Comparison of ENCODE assay signal across 17 cellular contexts in genomic region chr12:119423285-119423684, GRCh38.
DNase-seq lines count a peak whose midpoint lies in the region; ATAC-seq, FAIRE-seq and TF ChIP-seq lines count a peak whose summit lies in the region.
"Had no signal": no experiment of that assay in that cellular context is flagged by ENCODE, and none has a peak within 500 bp of the region (broad histone marks: within the 10 kb centered on the region; RNA-seq: fewer than 3 reads in every experiment).

No MANE protein-coding gene starts in this region.

- H3K4me1 ChIP-seq in iPS-18a (ENCODE audit: control insufficient read depth, low read depth, low read length) = peaks cover 5% of the 10 kb centered on the region
- no peaks in the 10 kb centered on the region for H3K4me1 ChIP-seq in aorta (ENCODE audit: control insufficient read depth in 1 of 2, insufficient read depth in 2 of 2, low read length in 2 of 2)
- H3K4me1 ChIP-seq: adrenal gland had no signal

- H3K36me3 Mint-ChIP-seq in Calu3 (ENCODE audit: insufficient read depth, unreplicated experiment) = no peaks in the 10 kb centered on the region

- H3K4me3 Mint-ChIP-seq in Calu3 (ENCODE audit: low read depth, unreplicated experiment) = no peak overlapping the region
- H3K4me3 Mint-ChIP-seq: activated CD4-positive, alpha-beta memory T cell treated with anti-CD3 and anti-CD28 coated beads, Interleukin-2, amount 10 ng/mL, durations not matched to agents 7 days and 5 days; activated T-helper 17 cell treated with anti-CD3 and anti-CD28 coated beads, Interleukin-2, amount 50 U/mL, for 72 hours; neural crest cell had no signal

- CTCF ChIA-PET in Calu3 (lab: Charles Lee) = interaction anchor here (1.4 kb wide), 1 partner anchor 10 kb away, joined by 4 read pairs; no protein-coding TSS in a partner anchor

- H3K4me1 Mint-ChIP-seq in Calu3 (ENCODE audit: low read depth, unreplicated experiment) = no peaks in the 10 kb centered on the region
- H3K4me1 Mint-ChIP-seq: activated CD4-positive, alpha-beta memory T cell treated with anti-CD3 and anti-CD28 coated beads, Interleukin-2, amount 10 ng/mL, durations not matched to agents 7 days and 5 days; activated T-helper 17 cell treated with anti-CD3 and anti-CD28 coated beads, Interleukin-2, amount 50 U/mL, for 72 hours; neural crest cell had no signal

- intact Hi-C loops in Calu3 (cut with micrococcal nuclease; ENCODE audit: unreplicated experiment) = no loop called here
- intact Hi-C loops in aorta (cut with DNase I) = no loop called here

- H3K9me3 Mint-ChIP-seq in Calu3 (ENCODE audit: low read depth, unreplicated experiment) = peaks cover 5% of the 10 kb centered on the region
- H3K9me3 Mint-ChIP-seq: activated CD4-positive, alpha-beta memory T cell treated with anti-CD3 and anti-CD28 coated beads, Interleukin-2, amount 10 ng/mL, durations not matched to agents 7 days and 5 days; neural crest cell had no signal

- no peak overlapping the region for H3K9ac ChIP-seq in iPS-18a (ENCODE audit: low read length)

- H3K27me3 Mint-ChIP-seq in Calu3 (ENCODE audit: unreplicated experiment) = peaks cover 33% of the 10 kb centered on the region

- no peaks in the 10 kb centered on the region for H3K27me3 ChIP-seq in H7 (ENCODE audit: control insufficient read depth, insufficient read depth, low read length)
- H3K27me3 ChIP-seq in iPS-18a (ENCODE audit: control insufficient read depth, insufficient read depth, low read length) = no peaks in the 10 kb centered on the region
- H3K27me3 ChIP-seq in aorta (ENCODE audit: control insufficient read depth in 1 of 2, insufficient read depth in 2 of 2, low read length in 1 of 2) = no peaks in the 10 kb centered on the region

- H3K4me3 ChIP-seq in H7 (ENCODE audit: insufficient read depth, low read depth, low read length) (no peak overlapping the region), iPS-18a (ENCODE audit: low read length) (peak overlapping the region; percentile 23), aorta (ENCODE audit: low read length in 2 of 2) (no peak overlapping the region)
- H3K4me3 ChIP-seq: adrenal gland, SK-N-MC had no signal

- H3K36me3 ChIP-seq in H7 (replicated peaks; ENCODE audit: control insufficient read depth, insufficient read depth, low read length) (no peaks in the 10 kb centered on the region), iPS-18a (ENCODE audit: control insufficient read depth, low read depth, low read length) (no peaks in the 10 kb centered on the region), aorta (ENCODE audit: control insufficient read depth in 1 of 2, insufficient read depth in 2 of 2, low read length in 1 of 2) (no peaks in the 10 kb centered on the region)
- H3K36me3 ChIP-seq: adrenal gland had no signal

- H3K9me3 ChIP-seq in iPS-18a (ENCODE audit: control insufficient read depth, low read depth, low read length) (no peaks in the 10 kb centered on the region), aorta (ENCODE audit: control insufficient read depth, low read length) (no peaks in the 10 kb centered on the region)
- H3K9me3 ChIP-seq: adrenal gland had no signal

- no peak for TF ChIP-seq CTCF in Calu3 (IDR thresholded peaks at IDR 0.05; ENCODE audit: unreplicated experiment)

- no TSS peak for BruUV-seq in Calu3 (replicated peaks; lab: Mats Ljungman, UMichigan)

- peak; percentile 9 for DNase-seq in Calu3
- DNase-seq in H7 = peak; percentile 70
- peak; percentile 4 for DNase-seq in NCI-H82 treated with DMSO at 0.1 percent for 48 hours (lab: John Stamatoyannopoulos, UW; ENCODE audit: unreplicated experiment)
- DNase-seq in HTR-8/SVneo (ENCODE audit: insufficient read length, low spot score) = no peak
- DNase-seq in aorta = no peak
- DNase-seq: activated CD4-positive, alpha-beta memory T cell treated with anti-CD3 and anti-CD28 coated beads, Interleukin-2, amount 10 ng/mL, durations not matched to agents 7 days and 5 days; adrenal gland; caudate nucleus; effector CD8-positive, alpha-beta T cell; mammary epithelial cell; NCI-H187 treated with DMSO at 0.1 percent for 48 hours; stimulated activated CD4-positive, alpha-beta T cell treated with anti-CD3 and anti-CD28 coated beads, Interleukin-15, amount 100 ng/mL, for 24 hours had no signal

- no peak for ATAC-seq in HG03039 (IDR thresholded peaks at IDR 0.05; ENCODE audit: unreplicated experiment)
- no peak for ATAC-seq in aorta (ENCODE audit: low FRiP score)
- ATAC-seq: activated T-helper 17 cell treated with anti-CD3 and anti-CD28 coated beads, Interleukin-2, amount 50 U/mL, for 72 hours had no signal

- no peak overlapping the region for H3K27ac Mint-ChIP-seq in Calu3 (ENCODE audit: unreplicated experiment)
- H3K27ac Mint-ChIP-seq: activated CD4-positive, alpha-beta memory T cell treated with anti-CD3 and anti-CD28 coated beads, Interleukin-2, amount 10 ng/mL, durations not matched to agents 7 days and 5 days; activated T-helper 17 cell treated with anti-CD3 and anti-CD28 coated beads, Interleukin-2, amount 50 U/mL, for 72 hours had no signal

- H3K27ac ChIP-seq in iPS-18a (ENCODE audit: low read length) (no peak overlapping the region), aorta (ENCODE audit: low read depth in 1 of 2, low read length in 2 of 2) (no peak overlapping the region)
- H3K27ac ChIP-seq: adrenal gland, SK-N-MC had no signal

- WGBS in aorta, 2 donors = 14 to 21% methylated on average over 2 of the region's 2 CpGs

- FAIRE-seq in HTR-8/SVneo (lab: Jason Lieb, UNC) = no peak

Comparison
In these comparisons a context has a peak if more than half of its experiments do, and no peak if none do; other contexts are left out.
1. DNase-seq: peak in Calu3 (single experiment), H7 (single experiment) and NCI-H82 treated with DMSO at 0.1 percent for 48 hours (single experiment); none in HTR-8/SVneo (single experiment) and aorta (0 of 2).